In the genomic region with DNA sequence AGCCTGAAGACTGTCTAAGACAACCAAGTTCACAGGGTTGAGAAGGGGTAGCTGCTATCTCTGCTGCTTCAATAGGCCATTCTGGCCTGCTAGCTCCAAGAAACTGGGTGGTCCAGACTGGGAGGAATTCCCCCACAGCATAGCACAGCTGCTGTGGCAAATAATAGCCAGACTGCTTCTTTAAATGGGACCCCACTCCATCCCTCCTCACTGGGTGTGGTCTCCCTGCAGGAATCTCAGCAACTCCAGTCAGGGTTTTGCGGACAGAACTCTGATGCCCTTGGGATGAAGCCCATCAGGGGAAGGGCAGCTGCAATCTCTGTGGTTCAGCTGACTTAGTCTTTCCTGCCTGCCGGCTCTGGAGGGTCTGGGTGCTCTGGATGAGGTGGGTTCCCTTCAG, we compare ENCODE assay signal across 36 cellular contexts.
"Had no signal": no experiment of that assay in that cellular context is flagged by ENCODE, and none has a peak within 500 bp of the region (broad histone marks: within the 10 kb centered on the region; RNA-seq: fewer than 3 reads in every experiment).

No MANE protein-coding gene starts in this region.

- H3K4me3 ChIP-seq: MG63 had no signal

- H3K9ac ChIP-seq: KMS-11 had no signal

- H3K27me3 ChIP-seq: MG63 had no signal

- H3K27ac ChIP-seq: KMS-11 had no signal

- H3K9me3 ChIP-seq: MG63 had no signal

- DNase-seq: Karpas-422, Kasumi-1, KG1, MG63, MM.1S, MV-4-11, NCI-H1048, NCI-H1092, NCI-H1092 treated with DMSO at 0.1 percent for 48 hours, NCI-H1105, NCI-H1105 treated with DMSO at 0.1 percent for 48 hours, NCI-H1417, NCI-H1417 treated with DMSO at 0.1 percent for 48 hours, NCI-H1436, NCI-H1436 treated with DMSO at 0.1 percent for 48 hours, NCI-H146, NCI-H1694, NCI-H1694 treated with DMSO at 0.1 percent for 48 hours, NCI-H187, NCI-H187 treated with DMSO at 0.1 percent for 48 hours, NCI-H1930, NCI-H2029, NCI-H2029 treated with DMSO at 0.1 percent for 48 hours, NCI-H2081, NCI-H2081 treated with DMSO at 0.1 percent for 48 hours, NCI-H2107, NCI-H2171, NCI-H2171 treated with DMSO at 0.1 percent for 48 hours, NCI-H2227 treated with DMSO at 0.1 percent for 48 hours, NCI-H226, NCI-H345, NCI-H446, NCI-H446 treated with DMSO at 0.1 percent for 48 hours, NCI-H510A, NCI-H510A treated with DMSO at 0.1 percent for 48 hours had no signal

- H3K4me2 ChIP-seq: KMS-11 had no signal

- H3K36me3 ChIP-seq: MG63 had no signal
